Comparison of ENCODE assay signal across 10 cellular contexts in the genomic region with DNA sequence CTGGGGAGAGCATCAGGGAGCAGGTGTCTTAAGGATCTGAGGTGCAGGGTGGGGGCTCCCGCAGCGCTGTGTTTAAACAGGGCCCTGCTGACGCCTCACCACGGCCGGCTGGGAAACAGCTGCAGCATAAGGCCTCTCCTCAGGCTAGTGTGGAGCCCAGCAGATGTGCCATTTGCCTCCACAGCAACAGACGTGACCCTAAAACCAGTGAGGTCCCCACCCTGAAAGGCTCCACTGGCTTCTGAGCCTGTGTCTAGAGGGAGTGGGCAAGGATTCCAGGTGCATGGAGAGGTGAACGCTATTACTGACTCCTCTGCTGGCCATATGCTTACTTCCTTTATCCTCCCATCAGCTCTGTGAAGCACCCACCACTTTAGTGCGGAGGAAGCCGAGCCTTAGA. TPM values are rescaled to one million over a fixed set of nuclear protein-coding genes. Genes with fewer than 3 reads are reported as not detected.
DNase-seq lines count a peak whose midpoint lies in the region; TF ChIP-seq lines count a peak whose summit lies in the region.
"Had no signal": no experiment of that assay in that cellular context is flagged by ENCODE, and none has a peak within 500 bp of the region (broad histone marks: within the 10 kb centered on the region; RNA-seq: fewer than 3 reads in every experiment).

No MANE protein-coding gene starts in this region.

- H3K9me3 Mint-ChIP-seq in endodermal cell: peaks cover 13% of the 10 kb centered on the region
- no peaks in the 10 kb centered on the region for H3K9me3 Mint-ChIP-seq in activated naive CD4-positive, alpha-beta T cell treated with anti-CD3 and anti-CD28 coated beads for 36 hours

- CTCF ChIA-PET in activated naive CD4-positive, alpha-beta T cell treated with anti-CD3 and anti-CD28 coated beads for 36 hours (lab: Charles Lee): interaction anchor here (1.9 kb wide), 1 partner anchor 47 kb away, joined by 5 read pairs; the partner anchor contains the start of gene SYPL1

- no peak for TF ChIP-seq CTCF in endodermal cell (conservative IDR thresholded peaks at IDR 0.05)
- TF ChIP-seq CTCF in prostate gland (IDR thresholded peaks at IDR 0.05): no peak

- 94 to 100% methylated on average over 6 to 9 of the region's 9 CpGs for WGBS in endodermal cell (ENCODE audit: insufficient coverage in 1 of 2, insufficient read length in 1 of 2), 2 experiments
- WGBS in prostate gland: 56% methylated on average over 9 of the region's 9 CpGs

- H3K4me1 Mint-ChIP-seq in endodermal cell: peaks cover 6% of the 10 kb centered on the region
- peaks cover 21% of the 10 kb centered on the region for H3K4me1 Mint-ChIP-seq in activated naive CD4-positive, alpha-beta T cell treated with anti-CD3 and anti-CD28 coated beads for 36 hours (ENCODE audit: low read depth)

- in situ Hi-C loops in KBM-7 (cut with MboI; ENCODE audit: low pct_unique_long_range_greater_than_20kb, low sequenced_read_pairs): no loop called here

- peak overlapping the region; percentile 19 for H3K27ac ChIP-seq in endodermal cell (ENCODE audit: low read depth, low read length)
- H3K27ac ChIP-seq in prostate gland: peak overlapping the region; percentile 53 to 61

- H3K27ac Mint-ChIP-seq in endodermal cell: no peak overlapping the region
- no peak overlapping the region for H3K27ac Mint-ChIP-seq in activated naive CD4-positive, alpha-beta T cell treated with anti-CD3 and anti-CD28 coated beads for 36 hours

- peak; percentile 24 for DNase-seq in COR-L47 (lab: John Stamatoyannopoulos, UW)
- peak; percentile 75 for DNase-seq in NCI-H2171 (lab: John Stamatoyannopoulos, UW)
- peak; percentile 49 for DNase-seq in endodermal cell
- DNase-seq in prostate gland (ENCODE audit: low spot score): no peak
- DNase-seq in activated naive CD4-positive, alpha-beta T cell treated with anti-CD3 and anti-CD28 coated beads for 36 hours: no peak
- DNase-seq in activated gamma-delta T cell (lab: John Stamatoyannopoulos, UW): no peak
- no peak for DNase-seq in activated CD4-positive, CD25-positive, alpha-beta regulatory T cell (lab: John Stamatoyannopoulos, UW)
- no peak for DNase-seq in KBM-7
- DNase-seq: activated T-cell treated with anti-CD3 and anti-CD28 coated beads, Interleukin-2, amount 50 U/mL, for 1 hour; effector CD8-positive, alpha-beta T cell had no signal

- H3K9me3 ChIP-seq in endodermal cell (ENCODE audit: control insufficient read depth, low read length) (peaks cover 5% of the 10 kb centered on the region), prostate gland (no peaks in the 10 kb centered on the region)

- no peak overlapping the region for H3K9ac ChIP-seq in endodermal cell (ENCODE audit: extremely low read depth, low read length, poor library complexity, severe bottlenecking)

- intact Hi-C loops in prostate gland (cut with DNase I): loop anchor here (2.0 to 10.0 kb wide), 2 partner anchors 48 to 400 kb away; partner anchors contain the start of gene SYPL1
- intact Hi-C loops in activated naive CD4-positive, alpha-beta T cell treated with anti-CD3 and anti-CD28 coated beads for 36 hours (cut with micrococcal nuclease): no loop called here

- H3K27me3 ChIP-seq in endodermal cell (ENCODE audit: control insufficient read depth, insufficient read depth, low read length, poor library complexity, severe bottlenecking): no peaks in the 10 kb centered on the region
- no peaks in the 10 kb centered on the region for H3K27me3 ChIP-seq in prostate gland (replicated peaks; ENCODE audit: insufficient read depth)

- H3K36me3 ChIP-seq in endodermal cell (ENCODE audit: control insufficient read depth, insufficient read depth, low read length): no peaks in the 10 kb centered on the region
- H3K36me3 ChIP-seq in prostate gland: no peaks in the 10 kb centered on the region

- no peak overlapping the region for H3K4me3 Mint-ChIP-seq in endodermal cell
- no peak overlapping the region for H3K4me3 Mint-ChIP-seq in activated naive CD4-positive, alpha-beta T cell treated with anti-CD3 and anti-CD28 coated beads for 36 hours

- no peaks in the 10 kb centered on the region for H3K27me3 Mint-ChIP-seq in endodermal cell (ENCODE audit: insufficient read depth)
- no peaks in the 10 kb centered on the region for H3K27me3 Mint-ChIP-seq in activated naive CD4-positive, alpha-beta T cell treated with anti-CD3 and anti-CD28 coated beads for 36 hours (ENCODE audit: low read depth)

- no peaks in the 10 kb centered on the region for H3K36me3 Mint-ChIP-seq in endodermal cell (ENCODE audit: low read depth)
- H3K36me3 Mint-ChIP-seq in activated naive CD4-positive, alpha-beta T cell treated with anti-CD3 and anti-CD28 coated beads for 36 hours (ENCODE audit: low read depth): no peaks in the 10 kb centered on the region

- H3K4me1 ChIP-seq in endodermal cell (ENCODE audit: control insufficient read depth, insufficient read depth, low read length) (peaks cover 7% of the 10 kb centered on the region), prostate gland (replicated peaks) (peaks cover 11% of the 10 kb centered on the region)

- TF ChIP-seq POLR2A in prostate gland (IDR thresholded peaks at IDR 0.05): no peak

- H3K4me3 ChIP-seq in endodermal cell (ENCODE audit: low read length): no peak overlapping the region
- no peak overlapping the region for H3K4me3 ChIP-seq in prostate gland

RNA-seq across cellular contexts. Expression of gene SYPL1, which starts 47.8 kb away (rescaled TPM):
- total RNA-seq in endodermal cell: 10 to 100 TPM; 74.8 to 76.7 TPM
- 58.1 TPM for polyA plus RNA-seq in endodermal cell (2013, experiment 1 of 2)
- 55.4 TPM for polyA plus RNA-seq in endodermal cell (2013, experiment 2 of 2)
- 100 to 1,000 TPM in 1 of 2 donors, 10 to 100 TPM in 1; 87.9 to 132 TPM for total RNA-seq in prostate gland
- 10 to 100 TPM; 24.7 to 26.6 TPM for total RNA-seq in activated naive CD4-positive, alpha-beta T cell treated with anti-CD3 and anti-CD28 coated beads for 36 hours

Comparison
In these comparisons a context has a peak if more than half of its experiments do, and no peak if none do; other contexts are left out.
1. DNase-seq: peak in COR-L47 (single experiment), NCI-H2171 (single experiment) and endodermal cell (single experiment); none in prostate gland (single experiment), activated naive CD4-positive, alpha-beta T cell treated with anti-CD3 and anti-CD28 coated beads for 36 hours (single experiment), activated gamma-delta T cell (single experiment), activated CD4-positive, CD25-positive, alpha-beta regulatory T cell (0 of 4) and KBM-7 (single experiment).